In genomic region chr6:41577865-41578713, GRCh38 we compare ENCODE assay signal across 2 cellular contexts.
TF ChIP-seq lines count a peak whose summit lies in the region.

No MANE protein-coding gene starts in this region.

TF ChIP-seq in K562, 482 proteins besides CTCF, POLR2A, EP300 and RAD21 (continued from another document and continues in another):
- TF ChIP-seq NCOR1 (IDR thresholded peaks at IDR 0.05) = no peak; the same call in 1 of the 2 replicates
- TF ChIP-seq, protein P1, sequence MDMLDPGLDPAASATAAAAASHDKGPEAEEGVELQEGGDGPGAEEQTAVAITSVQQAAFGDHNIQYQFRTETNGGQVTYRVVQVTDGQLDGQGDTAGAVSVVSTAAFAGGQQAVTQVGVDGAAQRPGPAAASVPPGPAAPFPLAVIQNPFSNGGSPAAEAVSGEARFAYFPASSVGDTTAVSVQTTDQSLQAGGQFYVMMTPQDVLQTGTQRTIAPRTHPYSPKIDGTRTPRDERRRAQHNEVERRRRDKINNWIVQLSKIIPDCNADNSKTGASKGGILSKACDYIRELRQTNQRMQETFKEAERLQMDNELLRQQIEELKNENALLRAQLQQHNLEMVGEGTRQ (CRISPR knock-in tag; IDR thresholded peaks at IDR 0.05) = no peak
- TF ChIP-seq PURB (CRISPR knock-in tag; IDR thresholded peaks at IDR 0.05; ENCODE audit: low read depth) = no peak
- peak; percentile 31; the same call in 1 of the 2 replicates for TF ChIP-seq LEF1 (IDR thresholded peaks at IDR 0.05)
- no peak for TF ChIP-seq ZNF76 (CRISPR knock-in tag; IDR thresholded peaks at IDR 0.05; ENCODE audit: borderline replicate concordance)
- no peak for TF ChIP-seq HCFC1 (IDR thresholded peaks at IDR 0.05; ENCODE audit: low read depth, low read length)
- TF ChIP-seq GMEB1 (CRISPR knock-in tag; IDR thresholded peaks at IDR 0.05) = no peak
- no peak for TF ChIP-seq HMBOX1 (IDR thresholded peaks at IDR 0.05)
- TF ChIP-seq YBX1 (IDR thresholded peaks at IDR 0.05) = no peak
- TF ChIP-seq, protein P2, sequence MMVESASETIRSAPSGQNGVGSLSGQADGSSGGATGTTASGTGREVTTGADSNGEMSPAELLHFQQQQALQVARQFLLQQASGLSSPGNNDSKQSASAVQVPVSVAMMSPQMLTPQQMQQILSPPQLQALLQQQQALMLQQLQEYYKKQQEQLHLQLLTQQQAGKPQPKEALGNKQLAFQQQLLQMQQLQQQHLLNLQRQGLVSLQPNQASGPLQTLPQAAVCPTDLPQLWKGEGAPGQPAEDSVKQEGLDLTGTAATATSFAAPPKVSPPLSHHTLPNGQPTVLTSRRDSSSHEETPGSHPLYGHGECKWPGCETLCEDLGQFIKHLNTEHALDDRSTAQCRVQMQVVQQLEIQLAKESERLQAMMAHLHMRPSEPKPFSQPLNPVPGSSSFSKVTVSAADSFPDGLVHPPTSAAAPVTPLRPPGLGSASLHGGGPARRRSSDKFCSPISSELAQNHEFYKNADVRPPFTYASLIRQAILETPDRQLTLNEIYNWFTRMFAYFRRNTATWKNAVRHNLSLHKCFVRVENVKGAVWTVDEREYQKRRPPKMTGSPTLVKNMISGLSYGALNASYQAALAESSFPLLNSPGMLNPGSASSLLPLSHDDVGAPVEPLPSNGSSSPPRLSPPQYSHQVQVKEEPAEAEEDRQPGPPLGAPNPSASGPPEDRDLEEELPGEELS (CRISPR knock-in tag; IDR thresholded peaks at IDR 0.05; ENCODE audit: borderline replicate concordance) = no peak
- TF ChIP-seq SREBF2 (CRISPR knock-in tag; IDR thresholded peaks at IDR 0.05) = no peak
- TF ChIP-seq ZBTB8A (IDR thresholded peaks at IDR 0.05; ENCODE audit: partially characterized antibody) = no peak
- TF ChIP-seq DMBX1 (CRISPR knock-in tag; IDR thresholded peaks at IDR 0.05; ENCODE audit: borderline replicate concordance) = no peak
- TF ChIP-seq MYC (IDR thresholded peaks at IDR 0.05; ENCODE audit: low read depth, low read length) = no peak
- no peak for TF ChIP-seq MYC (CRISPR knock-in tag; IDR thresholded peaks at IDR 0.05; ENCODE audit: borderline replicate concordance, low read depth)
- TF ChIP-seq ZNF324 (CRISPR knock-in tag; IDR thresholded peaks at IDR 0.05) = no peak
- TF ChIP-seq UBTF (IDR thresholded peaks at IDR 0.05; ENCODE audit: borderline replicate concordance in 1 of 2, low read depth in 2 of 2, low read length in 2 of 2) = no peak
- no peak for TF ChIP-seq HMGXB4 (CRISPR knock-in tag; IDR thresholded peaks at IDR 0.05)
- TF ChIP-seq KDM5B (IDR thresholded peaks at IDR 0.05; ENCODE audit: insufficient replicate concordance, low read depth, low read length) = peak; percentile 44
- no peak for TF ChIP-seq SIRT6 (IDR thresholded peaks at IDR 0.05; ENCODE audit: low read depth, low read length)
- TF ChIP-seq PHF20 (IDR thresholded peaks at IDR 0.05; ENCODE audit: partially characterized antibody) = no peak

TF ChIP-seq in HepG2, 621 proteins besides CTCF, POLR2A, EP300 and RAD21 (continued from another document and continues in another):
- TF ChIP-seq ZBTB10 (CRISPR knock-in tag; IDR thresholded peaks at IDR 0.05; ENCODE audit: borderline replicate concordance) = peak; percentile 63; the same call in 1 of the 2 replicates
- TF ChIP-seq ONECUT2 (CRISPR knock-in tag; IDR thresholded peaks at IDR 0.05) = 0 out of 2 replicates have a peak, but pooled peaks have one; percentile 6
- no peak for TF ChIP-seq JUN (CRISPR knock-in tag; IDR thresholded peaks at IDR 0.05)
- TF ChIP-seq ATF7-NPFF (CRISPR knock-in tag; IDR thresholded peaks at IDR 0.05; ENCODE audit: low read depth) = no peak
- peak; percentile 94 for TF ChIP-seq HDAC1 (CRISPR knock-in tag; IDR thresholded peaks at IDR 0.05)
- TF ChIP-seq ZBTB21 (CRISPR knock-in tag; IDR thresholded peaks at IDR 0.05) = peak; percentile 53
- peak; percentile 84 for TF ChIP-seq ATF1 (CRISPR knock-in tag; IDR thresholded peaks at IDR 0.05)
- TF ChIP-seq, protein P3, sequence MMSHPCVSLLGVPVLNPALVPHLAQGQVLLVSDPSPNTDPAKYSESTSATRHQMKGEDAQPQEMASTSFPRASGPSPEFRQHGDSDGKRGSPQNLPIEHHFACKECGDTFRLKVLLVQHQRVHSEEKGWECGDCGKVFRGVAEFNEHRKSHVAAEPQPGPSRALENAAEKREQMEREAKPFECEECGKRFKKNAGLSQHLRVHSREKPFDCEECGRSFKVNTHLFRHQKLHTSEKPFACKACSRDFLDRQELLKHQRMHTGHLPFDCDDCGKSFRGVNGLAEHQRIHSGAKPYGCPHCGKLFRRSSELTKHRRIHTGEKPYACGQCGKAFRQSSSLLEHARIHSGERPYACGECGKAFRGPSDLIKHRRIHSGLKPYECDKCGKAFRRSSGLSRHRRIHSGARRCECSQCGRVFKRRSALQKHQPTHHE (CRISPR knock-in tag; IDR thresholded peaks at IDR 0.05; ENCODE audit: borderline replicate concordance) = peak; percentile 95
- TF ChIP-seq, protein P4, sequence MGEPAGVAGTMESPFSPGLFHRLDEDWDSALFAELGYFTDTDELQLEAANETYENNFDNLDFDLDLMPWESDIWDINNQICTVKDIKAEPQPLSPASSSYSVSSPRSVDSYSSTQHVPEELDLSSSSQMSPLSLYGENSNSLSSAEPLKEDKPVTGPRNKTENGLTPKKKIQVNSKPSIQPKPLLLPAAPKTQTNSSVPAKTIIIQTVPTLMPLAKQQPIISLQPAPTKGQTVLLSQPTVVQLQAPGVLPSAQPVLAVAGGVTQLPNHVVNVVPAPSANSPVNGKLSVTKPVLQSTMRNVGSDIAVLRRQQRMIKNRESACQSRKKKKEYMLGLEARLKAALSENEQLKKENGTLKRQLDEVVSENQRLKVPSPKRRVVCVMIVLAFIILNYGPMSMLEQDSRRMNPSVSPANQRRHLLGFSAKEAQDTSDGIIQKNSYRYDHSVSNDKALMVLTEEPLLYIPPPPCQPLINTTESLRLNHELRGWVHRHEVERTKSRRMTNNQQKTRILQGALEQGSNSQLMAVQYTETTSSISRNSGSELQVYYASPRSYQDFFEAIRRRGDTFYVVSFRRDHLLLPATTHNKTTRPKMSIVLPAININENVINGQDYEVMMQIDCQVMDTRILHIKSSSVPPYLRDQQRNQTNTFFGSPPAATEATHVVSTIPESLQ (CRISPR knock-in tag; conservative IDR thresholded peaks at IDR 0.05) = no peak
- TF ChIP-seq, protein P5, sequence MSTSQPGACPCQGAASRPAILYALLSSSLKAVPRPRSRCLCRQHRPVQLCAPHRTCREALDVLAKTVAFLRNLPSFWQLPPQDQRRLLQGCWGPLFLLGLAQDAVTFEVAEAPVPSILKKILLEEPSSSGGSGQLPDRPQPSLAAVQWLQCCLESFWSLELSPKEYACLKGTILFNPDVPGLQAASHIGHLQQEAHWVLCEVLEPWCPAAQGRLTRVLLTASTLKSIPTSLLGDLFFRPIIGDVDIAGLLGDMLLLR (CRISPR knock-in tag; IDR thresholded peaks at IDR 0.05) = no peak
- TF ChIP-seq, protein P2 (CRISPR knock-in tag; IDR thresholded peaks at IDR 0.05) = peak; percentile 92
- peak; percentile 90 for TF ChIP-seq PAXIP1 (CRISPR knock-in tag; conservative IDR thresholded peaks at IDR 0.05)
- peak; percentile 76 for TF ChIP-seq ZNF800 (CRISPR knock-in tag; IDR thresholded peaks at IDR 0.05)
